Comparison of ENCODE assay signal across 8 cellular contexts in the genomic region with DNA sequence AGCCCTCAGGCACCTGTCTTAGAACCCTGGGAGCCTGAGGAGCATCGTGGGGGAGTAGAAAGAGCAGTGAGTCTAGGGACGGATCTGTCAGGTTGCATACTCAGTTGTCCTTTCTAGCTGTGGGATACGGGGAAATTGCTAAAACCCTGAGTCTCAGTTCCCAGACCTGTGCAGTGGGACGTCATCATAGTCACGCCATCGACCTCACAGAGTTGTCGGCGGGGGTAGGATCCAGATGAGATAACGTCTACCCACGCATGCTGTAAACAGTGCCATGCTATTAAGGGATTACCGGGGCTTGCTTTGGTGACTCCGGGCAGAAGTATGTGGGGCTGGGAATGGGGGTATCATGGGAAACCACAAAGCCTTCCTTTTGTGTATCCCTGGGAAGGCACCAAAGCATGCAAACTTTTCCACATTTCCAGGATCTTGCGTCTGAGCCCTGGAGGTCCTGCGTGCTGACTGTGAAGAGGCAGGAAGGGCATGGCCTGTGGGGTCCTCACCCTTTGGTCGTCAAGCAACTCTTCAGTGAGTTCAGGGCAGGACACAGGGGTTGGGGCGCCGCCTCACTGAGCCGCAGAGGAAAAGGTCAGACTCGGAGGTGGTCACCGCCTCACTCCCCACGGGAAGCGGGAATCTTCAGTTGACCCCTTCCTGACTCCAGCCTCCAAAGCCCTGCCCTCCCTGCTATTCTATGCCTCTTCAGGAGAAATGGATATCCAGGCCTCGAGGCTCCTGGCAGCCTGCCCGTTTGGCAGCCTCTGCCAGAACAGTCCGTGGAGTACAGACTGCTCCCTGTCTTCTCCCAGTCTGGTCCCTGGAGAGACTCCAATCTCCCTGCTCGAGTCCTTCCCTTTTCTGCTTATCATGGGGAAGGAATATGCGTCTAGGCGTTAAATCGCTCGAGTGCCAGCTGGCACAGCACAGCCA.
DNase-seq lines count a peak whose midpoint lies in the region; ATAC-seq and TF ChIP-seq lines count a peak whose summit lies in the region.

No MANE protein-coding gene starts in this region.

- TF ChIP-seq CTCF in coronary artery (IDR thresholded peaks at IDR 0.05) (no peak), lower lobe of right lung (IDR thresholded peaks at IDR 0.05) (no peak), transverse colon (IDR thresholded peaks at IDR 0.05) (no peak)

- 48% methylated on average over 27 of the region's 30 CpGs; no CpG with 5 or more reads in 1 of the 2 donors for WGBS in transverse colon (ENCODE audit: low coverage in 1 of 2), 2 donors

- no peak for TF ChIP-seq POLR2A in transverse colon (IDR thresholded peaks at IDR 0.05)

- intact Hi-C loops in lower lobe of right lung (cut with DNase I) (loop anchor here (10.0 kb wide), 3 partner anchors 116 to 256 kb away; no protein-coding TSS in a partner anchor), transverse colon (cut with DNase I; ENCODE audit: low total_unique reads) (loop anchor here (1.0 to 10.0 kb wide), 4 partner anchors 119 to 466 kb away; no protein-coding TSS in a partner anchor)

- peak; percentile 93 for TF ChIP-seq EP300 in transverse colon (IDR thresholded peaks at IDR 0.05; ENCODE audit: low read depth)

- in situ Hi-C loops in transverse colon (cut with MboI; ENCODE audit: low pct_ligation_motif_present in 1 of 4, low pct_unique_long_range_greater_than_20kb in 1 of 4, low sequenced_read_pairs in 3 of 4) = loop anchor here (5.0 to 25.0 kb wide), 6 partner anchors 116 to 639 kb away; no protein-coding TSS in a partner anchor

- H3K27me3 ChIP-seq in lower lobe of right lung (ENCODE audit: low read depth) (no peaks in the 10 kb centered on the region), transverse colon (no peaks in the 10 kb centered on the region)

- peak overlapping the region; percentile 97 to 98 for H3K27ac ChIP-seq in coronary artery
- peak overlapping the region; percentile 82 for H3K27ac ChIP-seq in lower lobe of right lung
- H3K27ac ChIP-seq in transverse colon = peak overlapping the region; percentile 82 to 86 (median 84)

- peak overlapping the region; percentile 45 for H3K4me3 ChIP-seq in coronary artery
- H3K4me3 ChIP-seq in lower lobe of right lung = peak overlapping the region; percentile 10
- H3K4me3 ChIP-seq in transverse colon = peak overlapping the region in 1 of 4 donors; percentile 5

- no peaks in the 10 kb centered on the region for H3K36me3 ChIP-seq in lower lobe of right lung
- H3K36me3 ChIP-seq in transverse colon = no peaks in the 10 kb centered on the region

- peaks cover 25% of the 10 kb centered on the region for H3K4me1 ChIP-seq in lower lobe of right lung
- H3K4me1 ChIP-seq in transverse colon = peaks cover 14 to 29% (median 21%) of the 10 kb centered on the region in 4 donors

- H3K9me3 ChIP-seq in lower lobe of right lung = no peaks in the 10 kb centered on the region
- H3K9me3 ChIP-seq in transverse colon = no peaks in the 10 kb centered on the region

- peak; percentile 97 for DNase-seq in DMS 273 (lab: John Stamatoyannopoulos, UW; ENCODE audit: unreplicated experiment)
- peak; percentile 90 for DNase-seq in NCI-H446 treated with DMSO at 0.1 percent for 48 hours (lab: John Stamatoyannopoulos, UW)
- DNase-seq in coronary artery (ENCODE audit: low spot score) = peak; percentile 99
- peak; percentile 86 for DNase-seq in lower lobe of right lung
- peak; percentile 89 for DNase-seq in transverse colon
- DNase-seq in ecto neural progenitor cell (ENCODE audit: low spot score) = no peak
- DNase-seq in stimulated activated naive CD4-positive, alpha-beta T cell (lab: John Stamatoyannopoulos, UW) = no peak

- ATAC-seq in lower lobe of right lung (peak; percentile 83), HG03159 (IDR thresholded peaks at IDR 0.05; ENCODE audit: unreplicated experiment) (no peak)

Comparison
In these comparisons a context has a peak if more than half of its experiments do, and no peak if none do; other contexts are left out.
1. DNase-seq: peak in DMS 273 (single experiment), NCI-H446 treated with DMSO at 0.1 percent for 48 hours (single experiment), coronary artery (single experiment), lower lobe of right lung (single experiment) and transverse colon (single experiment); none in ecto neural progenitor cell (single experiment) and stimulated activated naive CD4-positive, alpha-beta T cell (0 of 6).
2. Peak in every context shown above with its lines, with median percentiles within 50 percentile points of each other: H3K27ac ChIP-seq.